ENCODE assay signal across 11 cellular contexts in genomic region chr17:1031711-1032110, GRCh38. TPM values are rescaled to one million over a fixed set of nuclear protein-coding genes. Genes with fewer than 3 reads are reported as not detected.
A peak's percentile ranks its signal among the peaks of the same experiment; 100 is the strongest.
DNase-seq lines count a peak whose midpoint lies in the region; ATAC-seq and TF ChIP-seq lines count a peak whose summit lies in the region.
"Had no signal": no experiment of that assay in that cellular context is flagged by ENCODE, and none has a peak within 500 bp of the region (broad histone marks: within the 10 kb centered on the region; RNA-seq: fewer than 3 reads in every experiment).

No MANE protein-coding gene starts in this region.

- peaks cover 0 to 20% of the 10 kb centered on the region in 2 donors for H3K36me3 ChIP-seq in gastroesophageal sphincter
- H3K36me3 ChIP-seq in mucosa of descending colon (ENCODE audit: low read depth) = no peaks in the 10 kb centered on the region
- peaks cover 7% of the 10 kb centered on the region for H3K36me3 ChIP-seq in upper lobe of right lung
- H3K36me3 ChIP-seq: SJSA1 had no signal

- DNase-seq in amygdala (lab: John Stamatoyannopoulos, UW) = peak in 34 of 56 donors; percentile 12 to 75 (median 40)
- DNase-seq in mucosa of descending colon = peak in 2 of 3 donors; percentile 27 to 50
- DNase-seq in upper lobe of right lung = no peak
- no peak for DNase-seq in activated naive CD4-positive, alpha-beta T cell treated with Interleukin-2 at 50 U/mL for 16 hours
- DNase-seq in NCI-H1105 (lab: John Stamatoyannopoulos, UW) = no peak
- DNase-seq: activated CD8-positive, alpha-beta T cell treated with anti-CD3 and anti-CD28 coated beads, Interleukin-2, amount 10 ng/mL, durations not matched to agents 7 days and 5 days; NCI-H446; stimulated activated naive B cell treated with anti-CD40 and anti-IgM and Interleukin-4, amounts not matched to agents 10 μg/mL and 1 μg/mL and 100 μg/mL, for 72 hours had no signal

- ATAC-seq in gastroesophageal sphincter (peak; percentile 78), mucosa of descending colon (peak; percentile 28), upper lobe of right lung (peak; percentile 37), HG02588 (IDR thresholded peaks at IDR 0.05; ENCODE audit: unreplicated experiment) (no peak)
- ATAC-seq: activated CD8-positive, alpha-beta T cell treated with anti-CD3 and anti-CD28 coated beads, Interleukin-2, amount 10 ng/mL, durations not matched to agents 7 days and 5 days had no signal

- 0 to 20% methylated on average over 1 to 10 of the region's 35 CpGs for WGBS in gastroesophageal sphincter (ENCODE audit: low coverage in 1 of 2), 2 donors

- TF ChIP-seq POLR2A in gastroesophageal sphincter (IDR thresholded peaks at IDR 0.05) = peak in 1 of 2 donors; percentile 50

- H3K27ac ChIP-seq in gastroesophageal sphincter (peak overlapping the region; percentile 62 to 88 (median 86)), upper lobe of right lung (no peak overlapping the region)
- H3K27ac ChIP-seq: SJSA1 had no signal

- TF ChIP-seq CTCF in gastroesophageal sphincter (IDR thresholded peaks at IDR 0.05) (no peak), mucosa of descending colon (IDR thresholded peaks at IDR 0.05) (no peak), upper lobe of right lung (IDR thresholded peaks at IDR 0.05) (no peak)

- H3K27me3 ChIP-seq in gastroesophageal sphincter (no peaks in the 10 kb centered on the region), upper lobe of right lung (no peaks in the 10 kb centered on the region)
- H3K27me3 ChIP-seq: SJSA1 had no signal

- intact Hi-C loops in mucosa of descending colon (cut with DNase I, micrococcal nuclease) (no loop called here), upper lobe of right lung (cut with DNase I) (no loop called here)

- peak overlapping the region; percentile 46 to 67 for H3K4me3 ChIP-seq in gastroesophageal sphincter
- no peak overlapping the region for H3K4me3 ChIP-seq in mucosa of descending colon
- peak overlapping the region; percentile 28 for H3K4me3 ChIP-seq in upper lobe of right lung
- H3K4me3 ChIP-seq: SJSA1 had no signal

- peaks cover 0 to 89% (median 22%) of the 10 kb centered on the region in 3 donors for H3K4me1 ChIP-seq in gastroesophageal sphincter
- no peaks in the 10 kb centered on the region for H3K4me1 ChIP-seq in mucosa of descending colon (ENCODE audit: low read depth)
- H3K4me1 ChIP-seq in upper lobe of right lung = peaks cover 12% of the 10 kb centered on the region
- H3K4me1 ChIP-seq: SJSA1 had no signal

- TF ChIP-seq EP300 in gastroesophageal sphincter (IDR thresholded peaks at IDR 0.05) = no peak

- H3K9me3 ChIP-seq in gastroesophageal sphincter (no peaks in the 10 kb centered on the region), mucosa of descending colon (no peaks in the 10 kb centered on the region), upper lobe of right lung (no peaks in the 10 kb centered on the region)
- H3K9me3 ChIP-seq: SJSA1 had no signal

RNA-seq across cellular contexts. Expression of gene TIMM22, which starts 34.8 kb away (rescaled TPM):
- total RNA-seq in gastroesophageal sphincter = 10 to 100 TPM; 13.7 to 20.9 (median 16.0) TPM
- total RNA-seq in mucosa of descending colon = 10 to 100 TPM in 2 of 3 donors, 1 to 10 TPM in 1; 8.2 to 11.4 (median 10.1) TPM
- total RNA-seq in upper lobe of right lung = 10.7 TPM

RNA-seq across cellular contexts. Expression of gene NXN, which starts 52.1 kb away (rescaled TPM):
- total RNA-seq in gastroesophageal sphincter = 100 to 1,000 TPM in 1 of 4 donors, 10 to 100 TPM in 3; 39.6 to 103 (median 59.1) TPM
- 10 to 100 TPM in 1 of 3 donors, 1 to 10 TPM in 2; 5.3 to 98.1 (median 9.7) TPM for total RNA-seq in mucosa of descending colon
- 57.3 TPM for total RNA-seq in upper lobe of right lung

Comparison
In these comparisons a context has a peak if more than half of its experiments do, and no peak if none do; other contexts are left out.
1. DNase-seq: peak in amygdala (34 of 56) and mucosa of descending colon (2 of 3); none in upper lobe of right lung (single experiment), activated naive CD4-positive, alpha-beta T cell treated with Interleukin-2 at 50 U/mL for 16 hours (single experiment) and NCI-H1105 (single experiment).